In the genomic region with DNA sequence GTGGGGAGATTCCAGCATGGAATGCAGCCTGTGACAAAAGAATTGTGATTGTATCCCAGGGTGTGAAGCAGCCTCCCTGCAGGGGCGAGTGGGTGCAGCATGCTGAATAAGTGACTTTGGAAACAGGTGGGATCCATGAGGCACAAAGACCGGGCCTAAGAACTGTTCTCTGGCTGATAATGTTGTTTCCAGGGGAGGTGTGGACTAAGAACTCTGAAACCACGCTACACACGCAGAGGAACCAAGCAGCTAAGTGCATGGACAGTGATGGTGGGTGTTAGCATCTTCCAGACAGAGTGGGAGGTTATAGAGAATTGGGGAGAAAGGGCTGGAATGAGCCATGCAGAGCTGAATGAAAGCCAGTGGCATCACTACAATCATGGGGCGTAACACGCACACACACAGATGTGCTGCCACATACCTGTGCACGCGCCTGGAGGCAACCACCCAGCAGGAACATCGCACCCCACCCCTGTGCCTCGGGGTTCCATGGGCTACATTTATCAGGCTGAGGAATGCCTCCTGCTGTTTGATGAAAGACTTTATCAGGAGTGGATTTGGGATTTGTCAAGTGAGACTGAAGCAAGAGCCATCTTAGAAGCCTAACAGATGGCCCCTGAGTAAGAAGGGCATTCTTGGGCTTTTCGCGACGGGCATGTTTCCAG, we compare ENCODE assay signal across 15 cellular contexts.
DNase-seq lines count a peak whose midpoint lies in the region; ATAC-seq and TF ChIP-seq lines count a peak whose summit lies in the region.
"Had no signal": no experiment of that assay in that cellular context is flagged by ENCODE, and none has a peak within 500 bp of the region (broad histone marks: within the 10 kb centered on the region; RNA-seq: fewer than 3 reads in every experiment).

No MANE protein-coding gene starts in this region.

- no peak overlapping the region for H3K4ac ChIP-seq in IMR-90 (ENCODE audit: low read depth, low read length)

- H3K9me1 ChIP-seq in IMR-90 (ENCODE audit: insufficient read depth, low read length) = no peaks in the 10 kb centered on the region

- H3K9me3 ChIP-seq in HEK293 (ENCODE audit: control insufficient read depth, insufficient read depth, low read depth, low read length) (no peaks in the 10 kb centered on the region), IMR-90 (ENCODE audit: control insufficient read depth, insufficient read depth, low read length) (peaks cover 30% of the 10 kb centered on the region), tibial nerve (peaks cover 0 to 25% (median 2%) of the 10 kb centered on the region in 4 donors)
- H3K9me3 ChIP-seq: HAP-1 had no signal

- H4K8ac ChIP-seq in IMR-90 (ENCODE audit: low read depth in 2 of 2, low read length in 2 of 2) = no peak overlapping the region

- TF ChIP-seq EP300 in tibial nerve (IDR thresholded peaks at IDR 0.05) = no peak

- TF ChIP-seq RAD21 in IMR-90 (IDR thresholded peaks at IDR 0.05; ENCODE audit: low read length) = no peak

- no peaks in the 10 kb centered on the region for H3K4me1 Mint-ChIP-seq in stimulated activated effector memory CD8-positive, alpha-beta T cell treated with anti-CD3 and anti-CD28 coated beads, Interleukin-12 subunit alpha, Interleukin-12 subunit beta, amount 100 ng/mL, for 72 hours
- H3K4me1 Mint-ChIP-seq: CD4-positive, alpha-beta memory T cell had no signal

- no peak overlapping the region for H3K18ac ChIP-seq in IMR-90 (ENCODE audit: low read depth, low read length)

- intact Hi-C loops in IMR-90 (cut with micrococcal nuclease) = no loop called here

- in situ Hi-C loops in IMR-90 (cut with MboI; ENCODE audit: low sequenced_read_pairs) = no loop called here

- no TSS peak for BruUV-seq in IMR-90 (replicated peaks; lab: Mats Ljungman, UMichigan)

- no peak overlapping the region for H2AFZ ChIP-seq in IMR-90 (replicated peaks; ENCODE audit: low read length, poor library complexity)

- no peak for TF ChIP-seq POLR2A in IMR-90 (IDR thresholded peaks at IDR 0.05; ENCODE audit: low read depth, low read length)
- no peak for TF ChIP-seq POLR2A in tibial nerve (IDR thresholded peaks at IDR 0.05)

- no peak overlapping the region for H3K9ac ChIP-seq in IMR-90 (ENCODE audit: low read depth, low read length)

- dilution Hi-C loops in IMR-90 (cut with HindIII; ENCODE audit: low sequenced_read_pairs, unreplicated experiment) = no loop called here

- no peak overlapping the region for H3K4me3 ChIP-seq in HEK293 (ENCODE audit: low read depth, low read length)
- no peak overlapping the region for H3K4me3 ChIP-seq in IMR-90 (ENCODE audit: insufficient read depth, low read depth, low read length)
- H3K4me3 ChIP-seq in tibial nerve = no peak overlapping the region
- H3K4me3 ChIP-seq: HAP-1 had no signal

- H3K4me1 ChIP-seq in HEK293 (ENCODE audit: control insufficient read depth, insufficient read depth, low read length) (no peaks in the 10 kb centered on the region), IMR-90 (ENCODE audit: control insufficient read depth, insufficient read depth, low read length) (no peaks in the 10 kb centered on the region), tibial nerve (no peaks in the 10 kb centered on the region)
- H3K4me1 ChIP-seq: HAP-1 had no signal

- H3K36me3 ChIP-seq in HEK293 (ENCODE audit: control insufficient read depth in 2 of 2, insufficient read depth in 1 of 2, low read length in 2 of 2) (no peaks in the 10 kb centered on the region), IMR-90 (ENCODE audit: control insufficient read depth, insufficient read depth, low read length) (no peaks in the 10 kb centered on the region), tibial nerve (no peaks in the 10 kb centered on the region)
- H3K36me3 ChIP-seq: HAP-1 had no signal

- H3K36me3 Mint-ChIP-seq in stimulated activated effector memory CD8-positive, alpha-beta T cell treated with anti-CD3 and anti-CD28 coated beads, Interleukin-12 subunit alpha, Interleukin-12 subunit beta, amount 100 ng/mL, for 72 hours = no peaks in the 10 kb centered on the region
- H3K36me3 Mint-ChIP-seq: CD4-positive, alpha-beta memory T cell had no signal

- no peak for DNase-seq in IMR-90
- no peak for DNase-seq in stimulated activated effector memory CD8-positive, alpha-beta T cell treated with anti-CD3 and anti-CD28 coated beads, Interleukin-12 subunit alpha, Interleukin-12 subunit beta, amount 100 ng/mL, for 72 hours (ENCODE audit: low spot score in 2 of 2)
- no peak for DNase-seq in activated T-cell treated with anti-CD3 and anti-CD28 coated beads, Interleukin-2, amount 50 U/mL, for 48 hours
- DNase-seq in tibial nerve (ENCODE audit: low spot score in 2 of 2) = no peak
- DNase-seq: C1 segment of cervical spinal cord; Calu3; CD4-positive, alpha-beta memory T cell; COR-L47; DMS53; DMS79 treated with DMSO at 0.1 percent for 48 hours; GF-D8; GOT3 had no signal

- WGBS in IMR-90 (ENCODE audit: extremely low coverage in 2 of 2, insufficient read length in 1 of 2), 2 experiments = 68% methylated on average over 11 of the region's 13 CpGs; no CpG with 5 or more reads in 1 of the 2 experiments
- 86% methylated on average over 13 of the region's 13 CpGs for WGBS in tibial nerve, 2 donors

- no peak overlapping the region for H3K14ac ChIP-seq in IMR-90 (replicated peaks; ENCODE audit: low read depth, low read length)

- H4K20me1 ChIP-seq in IMR-90 (ENCODE audit: insufficient read depth, low read length) = no peaks in the 10 kb centered on the region

- H3K27ac ChIP-seq in HEK293 (ENCODE audit: extremely low read depth, low read depth, low read length) = no peak overlapping the region
- no peak overlapping the region for H3K27ac ChIP-seq in IMR-90 (ENCODE audit: insufficient read depth, low read length)
- no peak overlapping the region for H3K27ac ChIP-seq in tibial nerve

- H3K79me1 ChIP-seq in IMR-90 (ENCODE audit: low read depth in 1 of 2, low read length in 2 of 2) = no peaks in the 10 kb centered on the region

- peak overlapping the region; percentile 55 for H2AK9ac ChIP-seq in IMR-90 (replicated peaks; ENCODE audit: low read depth, low read length, poor library complexity)

- H2BK5ac ChIP-seq in IMR-90 (ENCODE audit: low read depth, low read length, poor library complexity, severe bottlenecking) = no peak overlapping the region

- no peak for TF ChIP-seq CTCF in HEK293 (tag by site-specific recombination; IDR thresholded peaks at IDR 0.05)
- TF ChIP-seq CTCF in IMR-90 (conservative IDR thresholded peaks at IDR 0.05; ENCODE audit: low read depth, low read length) = no peak
- no peak for TF ChIP-seq CTCF in tibial nerve (IDR thresholded peaks at IDR 0.05)

- H3K4me2 ChIP-seq in IMR-90 (ENCODE audit: low read depth, low read length) = no peak overlapping the region

- no peaks in the 10 kb centered on the region for H3K27me3 ChIP-seq in IMR-90 (ENCODE audit: control insufficient read depth, insufficient read depth, low read length)
- no peaks in the 10 kb centered on the region for H3K27me3 ChIP-seq in tibial nerve

- H2BK120ac ChIP-seq in IMR-90 (ENCODE audit: low read depth, low read length) = no peak overlapping the region

- no peak overlapping the region for H3K27ac Mint-ChIP-seq in stimulated activated effector memory CD8-positive, alpha-beta T cell treated with anti-CD3 and anti-CD28 coated beads, Interleukin-12 subunit alpha, Interleukin-12 subunit beta, amount 100 ng/mL, for 72 hours
- H3K27ac Mint-ChIP-seq: CD4-positive, alpha-beta memory T cell had no signal

- H3K56ac ChIP-seq in IMR-90 (ENCODE audit: extremely low read depth, insufficient read depth, low read length) = no peak overlapping the region

- no peak overlapping the region for H4K5ac ChIP-seq in IMR-90 (ENCODE audit: low read depth, low read length)

- no peak overlapping the region for H4K91ac ChIP-seq in IMR-90 (ENCODE audit: insufficient read depth, low read depth, low read length)

- no peak overlapping the region for H2AK5ac ChIP-seq in IMR-90 (ENCODE audit: low read depth, low read length)

- no peak for ATAC-seq in IMR-90 (ENCODE audit: low read depth)
- peak; percentile 42 for ATAC-seq in stimulated activated effector memory CD8-positive, alpha-beta T cell treated with anti-CD3 and anti-CD28 coated beads, Interleukin-12 subunit alpha, Interleukin-12 subunit beta, amount 100 ng/mL, for 72 hours
- no peak for ATAC-seq in GM21526 (IDR thresholded peaks at IDR 0.05; ENCODE audit: low FRiP score, unreplicated experiment)

- no peak overlapping the region for H3K4me3 Mint-ChIP-seq in stimulated activated effector memory CD8-positive, alpha-beta T cell treated with anti-CD3 and anti-CD28 coated beads, Interleukin-12 subunit alpha, Interleukin-12 subunit beta, amount 100 ng/mL, for 72 hours
- H3K4me3 Mint-ChIP-seq: CD4-positive, alpha-beta memory T cell had no signal

- H2BK20ac ChIP-seq in IMR-90 (ENCODE audit: low read depth, low read length) = no peak overlapping the region

- peaks cover 22% of the 10 kb centered on the region for H3K9me3 Mint-ChIP-seq in stimulated activated effector memory CD8-positive, alpha-beta T cell treated with anti-CD3 and anti-CD28 coated beads, Interleukin-12 subunit alpha, Interleukin-12 subunit beta, amount 100 ng/mL, for 72 hours

- no peak overlapping the region for H2BK15ac ChIP-seq in IMR-90 (ENCODE audit: low read depth, low read length)

- no peak overlapping the region for H3K23ac ChIP-seq in IMR-90 (ENCODE audit: low read depth, low read length)

- CTCF ChIA-PET in HEK293 (lab: Yijun Ruan, JAX) = interaction anchor here (0.6 kb wide), 1 partner anchor 321 kb away, joined by 3 read pairs; no protein-coding TSS in a partner anchor
- CTCF ChIA-PET in IMR-90 (lab: Yijun Ruan, JAX) = no interaction called here

- POLR2A ChIA-PET in HEK293 (lab: Yijun Ruan, JAX) = no interaction called here
- POLR2A ChIA-PET in IMR-90 (lab: Charles Lee; ENCODE audit: unreplicated experiment) = no interaction called here

TF ChIP-seq in HEK293, 187 proteins besides CTCF, POLR2A, EP300 and RAD21:
- TF ChIP-seq ZBTB48 (tag by site-specific recombination; IDR thresholded peaks at IDR 0.05) (no peak), TRIM28 (IDR thresholded peaks at IDR 0.05; ENCODE audit: borderline replicate concordance, low read length) (peak; percentile 41; the same call in 1 of the 2 replicates), ZNF571 (tag by site-specific recombination; IDR thresholded peaks at IDR 0.05) (no peak)

TF ChIP-seq in IMR-90, 13 proteins besides CTCF, POLR2A, EP300 and RAD21 (continues in another document):
- TF ChIP-seq CHD1 (IDR thresholded peaks at IDR 0.05; ENCODE audit: low read depth, low read length) (no peak), BHLHE40 (IDR thresholded peaks at IDR 0.05; ENCODE audit: low read depth, low read length) (no peak), RCOR1 (IDR thresholded peaks at IDR 0.05; ENCODE audit: insufficient replicate concordance, low read length) (no peak), NFE2L2 (IDR thresholded peaks at IDR 0.05; ENCODE audit: low read depth, low read length) (no peak)
- TF ChIP-seq, protein P1, sequence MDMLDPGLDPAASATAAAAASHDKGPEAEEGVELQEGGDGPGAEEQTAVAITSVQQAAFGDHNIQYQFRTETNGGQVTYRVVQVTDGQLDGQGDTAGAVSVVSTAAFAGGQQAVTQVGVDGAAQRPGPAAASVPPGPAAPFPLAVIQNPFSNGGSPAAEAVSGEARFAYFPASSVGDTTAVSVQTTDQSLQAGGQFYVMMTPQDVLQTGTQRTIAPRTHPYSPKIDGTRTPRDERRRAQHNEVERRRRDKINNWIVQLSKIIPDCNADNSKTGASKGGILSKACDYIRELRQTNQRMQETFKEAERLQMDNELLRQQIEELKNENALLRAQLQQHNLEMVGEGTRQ (IDR thresholded peaks at IDR 0.05; ENCODE audit: low read depth, low read length) = no peak
